Comparison of ENCODE assay signal across 1 cellular context in genomic region chr2:111121873-111122630, GRCh38.
TF ChIP-seq lines count a peak whose summit lies in the region.

No MANE protein-coding gene starts in this region.

TF ChIP-seq in WTC11, 78 proteins besides CTCF, POLR2A, EP300 and RAD21 (continued from another document):
- TF ChIP-seq, protein P1, sequence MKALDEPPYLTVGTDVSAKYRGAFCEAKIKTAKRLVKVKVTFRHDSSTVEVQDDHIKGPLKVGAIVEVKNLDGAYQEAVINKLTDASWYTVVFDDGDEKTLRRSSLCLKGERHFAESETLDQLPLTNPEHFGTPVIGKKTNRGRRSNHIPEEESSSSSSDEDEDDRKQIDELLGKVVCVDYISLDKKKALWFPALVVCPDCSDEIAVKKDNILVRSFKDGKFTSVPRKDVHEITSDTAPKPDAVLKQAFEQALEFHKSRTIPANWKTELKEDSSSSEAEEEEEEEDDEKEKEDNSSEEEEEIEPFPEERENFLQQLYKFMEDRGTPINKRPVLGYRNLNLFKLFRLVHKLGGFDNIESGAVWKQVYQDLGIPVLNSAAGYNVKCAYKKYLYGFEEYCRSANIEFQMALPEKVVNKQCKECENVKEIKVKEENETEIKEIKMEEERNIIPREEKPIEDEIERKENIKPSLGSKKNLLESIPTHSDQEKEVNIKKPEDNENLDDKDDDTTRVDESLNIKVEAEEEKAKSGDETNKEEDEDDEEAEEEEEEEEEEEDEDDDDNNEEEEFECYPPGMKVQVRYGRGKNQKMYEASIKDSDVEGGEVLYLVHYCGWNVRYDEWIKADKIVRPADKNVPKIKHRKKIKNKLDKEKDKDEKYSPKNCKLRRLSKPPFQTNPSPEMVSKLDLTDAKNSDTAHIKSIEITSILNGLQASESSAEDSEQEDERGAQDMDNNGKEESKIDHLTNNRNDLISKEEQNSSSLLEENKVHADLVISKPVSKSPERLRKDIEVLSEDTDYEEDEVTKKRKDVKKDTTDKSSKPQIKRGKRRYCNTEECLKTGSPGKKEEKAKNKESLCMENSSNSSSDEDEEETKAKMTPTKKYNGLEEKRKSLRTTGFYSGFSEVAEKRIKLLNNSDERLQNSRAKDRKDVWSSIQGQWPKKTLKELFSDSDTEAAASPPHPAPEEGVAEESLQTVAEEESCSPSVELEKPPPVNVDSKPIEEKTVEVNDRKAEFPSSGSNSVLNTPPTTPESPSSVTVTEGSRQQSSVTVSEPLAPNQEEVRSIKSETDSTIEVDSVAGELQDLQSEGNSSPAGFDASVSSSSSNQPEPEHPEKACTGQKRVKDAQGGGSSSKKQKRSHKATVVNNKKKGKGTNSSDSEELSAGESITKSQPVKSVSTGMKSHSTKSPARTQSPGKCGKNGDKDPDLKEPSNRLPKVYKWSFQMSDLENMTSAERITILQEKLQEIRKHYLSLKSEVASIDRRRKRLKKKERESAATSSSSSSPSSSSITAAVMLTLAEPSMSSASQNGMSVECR (CRISPR knock-in tag; IDR thresholded peaks at IDR 0.05; ENCODE audit: borderline replicate concordance): peak; percentile 47; the same call in 1 of the 2 replicates
- TF ChIP-seq ZNF317 (CRISPR knock-in tag; IDR thresholded peaks at IDR 0.05; ENCODE audit: borderline replicate concordance, low read depth) (0 out of 2 replicates have a peak, but pooled peaks have one; percentile 21), GABPB1 (CRISPR knock-in tag; IDR thresholded peaks at IDR 0.05) (0 out of 2 replicates have a peak, but pooled peaks have one; percentile 40), E2F1 (CRISPR knock-in tag; IDR thresholded peaks at IDR 0.05) (no peak), SP1 (CRISPR knock-in tag; conservative IDR thresholded peaks at IDR 0.05) (0 out of 2 replicates have a peak, but pooled peaks have one; percentile 42), SOX15 (CRISPR knock-in tag; IDR thresholded peaks at IDR 0.05) (no peak), ZNF671 (CRISPR knock-in tag; IDR thresholded peaks at IDR 0.05) (no peak), FOXK1 (CRISPR knock-in tag; IDR thresholded peaks at IDR 0.05) (peak; percentile 78; the same call in 1 of the 2 replicates), ZNF138 (CRISPR knock-in tag; conservative IDR thresholded peaks at IDR 0.05) (no peak), ELF4 (CRISPR knock-in tag; IDR thresholded peaks at IDR 0.05; ENCODE audit: low read depth) (no peak), TP53 (CRISPR knock-in tag; IDR thresholded peaks at IDR 0.05) (peak; percentile 21; the same call in 1 of the 2 replicates), USF2 (CRISPR knock-in tag; IDR thresholded peaks at IDR 0.05) (no peak), NFYB (CRISPR knock-in tag; conservative IDR thresholded peaks at IDR 0.05; ENCODE audit: low read depth) (peak; percentile 86), TEAD4 (CRISPR knock-in tag; IDR thresholded peaks at IDR 0.05) (no peak)
- TF ChIP-seq, protein P2, sequence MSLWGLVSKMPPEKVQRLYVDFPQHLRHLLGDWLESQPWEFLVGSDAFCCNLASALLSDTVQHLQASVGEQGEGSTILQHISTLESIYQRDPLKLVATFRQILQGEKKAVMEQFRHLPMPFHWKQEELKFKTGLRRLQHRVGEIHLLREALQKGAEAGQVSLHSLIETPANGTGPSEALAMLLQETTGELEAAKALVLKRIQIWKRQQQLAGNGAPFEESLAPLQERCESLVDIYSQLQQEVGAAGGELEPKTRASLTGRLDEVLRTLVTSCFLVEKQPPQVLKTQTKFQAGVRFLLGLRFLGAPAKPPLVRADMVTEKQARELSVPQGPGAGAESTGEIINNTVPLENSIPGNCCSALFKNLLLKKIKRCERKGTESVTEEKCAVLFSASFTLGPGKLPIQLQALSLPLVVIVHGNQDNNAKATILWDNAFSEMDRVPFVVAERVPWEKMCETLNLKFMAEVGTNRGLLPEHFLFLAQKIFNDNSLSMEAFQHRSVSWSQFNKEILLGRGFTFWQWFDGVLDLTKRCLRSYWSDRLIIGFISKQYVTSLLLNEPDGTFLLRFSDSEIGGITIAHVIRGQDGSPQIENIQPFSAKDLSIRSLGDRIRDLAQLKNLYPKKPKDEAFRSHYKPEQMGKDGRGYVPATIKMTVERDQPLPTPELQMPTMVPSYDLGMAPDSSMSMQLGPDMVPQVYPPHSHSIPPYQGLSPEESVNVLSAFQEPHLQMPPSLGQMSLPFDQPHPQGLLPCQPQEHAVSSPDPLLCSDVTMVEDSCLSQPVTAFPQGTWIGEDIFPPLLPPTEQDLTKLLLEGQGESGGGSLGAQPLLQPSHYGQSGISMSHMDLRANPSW (CRISPR knock-in tag; conservative IDR thresholded peaks at IDR 0.05; ENCODE audit: low read depth): no peak
- TF ChIP-seq, protein P3, sequence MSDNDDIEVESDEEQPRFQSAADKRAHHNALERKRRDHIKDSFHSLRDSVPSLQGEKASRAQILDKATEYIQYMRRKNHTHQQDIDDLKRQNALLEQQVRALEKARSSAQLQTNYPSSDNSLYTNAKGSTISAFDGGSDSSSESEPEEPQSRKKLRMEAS (CRISPR knock-in tag; IDR thresholded peaks at IDR 0.05): peak; percentile 43; the same call in 1 of the 2 replicates
- TF ChIP-seq, protein P4, sequence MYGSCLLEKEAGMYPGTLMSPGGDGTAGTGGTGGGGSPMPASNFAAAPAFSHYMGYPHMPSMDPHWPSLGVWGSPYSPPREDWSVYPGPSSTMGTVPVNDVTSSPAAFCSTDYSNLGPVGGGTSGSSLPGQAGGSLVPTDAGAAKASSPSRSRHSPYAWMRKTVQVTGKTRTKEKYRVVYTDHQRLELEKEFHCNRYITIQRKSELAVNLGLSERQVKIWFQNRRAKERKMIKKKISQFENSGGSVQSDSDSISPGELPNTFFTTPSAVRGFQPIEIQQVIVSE (CRISPR knock-in tag; IDR thresholded peaks at IDR 0.05; ENCODE audit: borderline replicate concordance): no peak
TF ChIP-seq in WTC11: peak in this region for 11.
